Comparison of ENCODE assay signal across 22 cellular contexts in genomic region chr17:32739722-32740121, GRCh38.
"Had no signal": no experiment of that assay in that cellular context is flagged by ENCODE, and none has a peak within 500 bp of the region (broad histone marks: within the 10 kb centered on the region; RNA-seq: fewer than 3 reads in every experiment).

No MANE protein-coding gene starts in this region.

- FAIRE-seq: colon, endothelial cell of umbilical vein, islet of Langerhans, keratinocyte had no signal

- ATAC-seq: esophagus mucosa; gastrocnemius medialis; heart right ventricle; left cardiac atrium; lower lobe of right lung; naive thymus-derived CD4-positive, alpha-beta T cell had no signal

- H3K36me3 ChIP-seq: gastrocnemius medialis, left ventricle myocardium inferior had no signal

- H3K27me3 ChIP-seq: dorsolateral prefrontal cortex, esophagus squamous epithelium, gastrocnemius medialis, heart right ventricle had no signal

- H3K4me3 ChIP-seq: coronary artery, dorsolateral prefrontal cortex, esophagus squamous epithelium, gastrocnemius medialis, heart right ventricle, left ventricle myocardium inferior, lower lobe of right lung had no signal

- H3K4me1 ChIP-seq: esophagus squamous epithelium, gastrocnemius medialis, left ventricle myocardium inferior had no signal

- DNase-seq: dermis blood vessel endothelial cell; effector CD4-positive, alpha-beta T cell; effector memory CD4-positive, alpha-beta T cell; esophagus squamous epithelium; foreskin fibroblast; foreskin melanocyte; gastrocnemius medialis; glutamatergic neuron; heart right ventricle; hippocampal formation; left cardiac atrium; left ventricle myocardium inferior; lower lobe of right lung; mesenchymal stem cell; naive thymus-derived CD4-positive, alpha-beta T cell had no signal

- H3K27ac ChIP-seq: coronary artery, esophagus squamous epithelium, gastrocnemius medialis, heart right ventricle, left ventricle myocardium inferior, lower lobe of right lung had no signal

- H3K9me3 ChIP-seq: esophagus squamous epithelium, gastrocnemius medialis, heart right ventricle, left ventricle myocardium inferior, lower lobe of right lung had no signal
